In genomic region chr1:229217716-229218115, GRCh38 we compare ENCODE assay signal across 3 cellular contexts.
TF ChIP-seq lines count a peak whose summit lies in the region.

No MANE protein-coding gene starts in this region.

TF ChIP-seq in SK-N-SH treated with all-trans-retinoic acid at 6 μM for 48 hours, 23 proteins besides CTCF, POLR2A, EP300 and RAD21:
- TF ChIP-seq ZNF70 (CRISPR knock-in tag; IDR thresholded peaks at IDR 0.05) (no peak), TCF4 (CRISPR knock-in tag; IDR thresholded peaks at IDR 0.05; ENCODE audit: borderline replicate concordance) (no peak), ARNTL (CRISPR knock-in tag; IDR thresholded peaks at IDR 0.05; ENCODE audit: borderline replicate concordance, low read depth) (no peak), ZFP3 (CRISPR knock-in tag; IDR thresholded peaks at IDR 0.05) (no peak), ZNF565 (CRISPR knock-in tag; conservative IDR thresholded peaks at IDR 0.05; ENCODE audit: low read depth) (no peak)
TF ChIP-seq in SK-N-SH treated with all-trans-retinoic acid at 6 μM for 48 hours: peak in this region for 0.

TF ChIP-seq in SK-N-SH, 30 proteins besides CTCF, POLR2A, EP300 and RAD21:
- no peak for TF ChIP-seq RCOR1 (IDR thresholded peaks at IDR 0.05; ENCODE audit: low read length)
- TF ChIP-seq GATA2 (CRISPR knock-in tag; IDR thresholded peaks at IDR 0.05) = no peak
- TF ChIP-seq MXI1 (IDR thresholded peaks at IDR 0.05; ENCODE audit: low read depth, low read length) = no peak
- TF ChIP-seq SIN3A (IDR thresholded peaks at IDR 0.05; ENCODE audit: borderline replicate concordance, low read depth, low read length) = no peak
- TF ChIP-seq MEF2A (IDR thresholded peaks at IDR 0.05; ENCODE audit: borderline replicate concordance, low read depth) = no peak
- no peak for TF ChIP-seq YY1 (IDR thresholded peaks at IDR 0.05; ENCODE audit: low read depth)
- no peak for TF ChIP-seq NRF1 (IDR thresholded peaks at IDR 0.05; ENCODE audit: low read depth, low read length)
- TF ChIP-seq USF1 (IDR thresholded peaks at IDR 0.05; ENCODE audit: borderline replicate concordance, low read depth) = no peak
- TF ChIP-seq NFIC (IDR thresholded peaks at IDR 0.05; ENCODE audit: borderline replicate concordance) = no peak
- no peak for TF ChIP-seq POLR2AphosphoS5 (IDR thresholded peaks at IDR 0.05; ENCODE audit: low read depth, low read length)
- no peak for TF ChIP-seq USF2 (IDR thresholded peaks at IDR 0.05; ENCODE audit: borderline replicate concordance, low read depth, low read length)
- TF ChIP-seq, protein P1, sequence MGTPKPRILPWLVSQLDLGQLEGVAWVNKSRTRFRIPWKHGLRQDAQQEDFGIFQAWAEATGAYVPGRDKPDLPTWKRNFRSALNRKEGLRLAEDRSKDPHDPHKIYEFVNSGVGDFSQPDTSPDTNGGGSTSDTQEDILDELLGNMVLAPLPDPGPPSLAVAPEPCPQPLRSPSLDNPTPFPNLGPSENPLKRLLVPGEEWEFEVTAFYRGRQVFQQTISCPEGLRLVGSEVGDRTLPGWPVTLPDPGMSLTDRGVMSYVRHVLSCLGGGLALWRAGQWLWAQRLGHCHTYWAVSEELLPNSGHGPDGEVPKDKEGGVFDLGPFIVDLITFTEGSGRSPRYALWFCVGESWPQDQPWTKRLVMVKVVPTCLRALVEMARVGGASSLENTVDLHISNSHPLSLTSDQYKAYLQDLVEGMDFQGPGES (IDR thresholded peaks at IDR 0.05; ENCODE audit: low read depth, low read length) = no peak
- TF ChIP-seq RXRA (IDR thresholded peaks at IDR 0.05; ENCODE audit: borderline replicate concordance, low read depth) = no peak
- no peak for TF ChIP-seq CHD2 (IDR thresholded peaks at IDR 0.05; ENCODE audit: low read length, partially characterized antibody)
- TF ChIP-seq TAF1 (IDR thresholded peaks at IDR 0.05; ENCODE audit: borderline replicate concordance, low read depth, low read length) = no peak
- TF ChIP-seq RFX5 (IDR thresholded peaks at IDR 0.05; ENCODE audit: low read length) = no peak
- TF ChIP-seq GABPA (IDR thresholded peaks at IDR 0.05; ENCODE audit: low read depth) = no peak
- TF ChIP-seq, protein P2, sequence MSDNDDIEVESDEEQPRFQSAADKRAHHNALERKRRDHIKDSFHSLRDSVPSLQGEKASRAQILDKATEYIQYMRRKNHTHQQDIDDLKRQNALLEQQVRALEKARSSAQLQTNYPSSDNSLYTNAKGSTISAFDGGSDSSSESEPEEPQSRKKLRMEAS (IDR thresholded peaks at IDR 0.05; ENCODE audit: low read depth) = no peak
- TF ChIP-seq EZH2phosphoT487 (IDR thresholded peaks at IDR 0.05; ENCODE audit: borderline replicate concordance, low read depth) = no peak
- no peak for TF ChIP-seq SMC3 (IDR thresholded peaks at IDR 0.05; ENCODE audit: low read depth, low read length)

TF ChIP-seq in K562, 482 proteins besides CTCF, POLR2A, EP300 and RAD21:
- TF ChIP-seq BHLHE40 (IDR thresholded peaks at IDR 0.05; ENCODE audit: low read length) (peak; percentile 87), MEF2D (tag; conservative IDR thresholded peaks at IDR 0.05; ENCODE audit: low read depth) (no peak), ZNF263 (CRISPR knock-in tag; IDR thresholded peaks at IDR 0.05; ENCODE audit: borderline replicate concordance) (no peak), FOSL1 (tag; conservative IDR thresholded peaks at IDR 0.05) (peak; percentile 55), PRDM10 (IDR thresholded peaks at IDR 0.05; ENCODE audit: partially characterized antibody) (no peak), JUN (IDR thresholded peaks at IDR 0.05; ENCODE audit: borderline replicate concordance, low read depth, low read length) (0 out of 2 replicates have a peak, but pooled peaks have one; percentile 12), JUN (CRISPR knock-in tag; IDR thresholded peaks at IDR 0.05; ENCODE audit: borderline replicate concordance) (no peak), ETV1 (tag; conservative IDR thresholded peaks at IDR 0.05; ENCODE audit: low read depth) (peak; percentile 39; the same call in 1 of the 2 replicates), JUND (IDR thresholded peaks at IDR 0.05; ENCODE audit: borderline replicate concordance, low read depth, low read length) (peak; percentile 24; the same call in 1 of the 2 replicates), JUND (tag; IDR thresholded peaks at IDR 0.05; ENCODE audit: borderline replicate concordance, low read depth, low read length) (peak; percentile 27; the same call in 1 of the 3 replicates), CCNT2 (IDR thresholded peaks at IDR 0.05; ENCODE audit: borderline replicate concordance, extremely low read depth, insufficient read length, low read depth, low read length) (no peak), ZNF354B (CRISPR knock-in tag; IDR thresholded peaks at IDR 0.05) (no peak), CBFA2T2 (conservative IDR thresholded peaks at IDR 0.05) (no peak), ZNF766 (CRISPR knock-in tag; conservative IDR thresholded peaks at IDR 0.05) (no peak), ATF3 (IDR thresholded peaks at IDR 0.05) (peak; percentile 62), ATF3 (CRISPR knock-in tag; conservative IDR thresholded peaks at IDR 0.05) (no peak), ZNF280B (CRISPR knock-in tag; IDR thresholded peaks at IDR 0.05) (no peak), ATF2 (CRISPR knock-in tag; IDR thresholded peaks at IDR 0.05) (no peak), FOXA1 (IDR thresholded peaks at IDR 0.05; ENCODE audit: borderline replicate concordance) (no peak), FOXJ2 (tag; IDR thresholded peaks at IDR 0.05) (no peak), ARID4B (CRISPR knock-in tag; IDR thresholded peaks at IDR 0.05) (no peak), BCOR (IDR thresholded peaks at IDR 0.05) (no peak), IRF2 (CRISPR knock-in tag; IDR thresholded peaks at IDR 0.05) (no peak), E2F1 (CRISPR knock-in tag; IDR thresholded peaks at IDR 0.05) (no peak), MAFK (IDR thresholded peaks at IDR 0.05; ENCODE audit: low read length) (peak; percentile 26; the same call in 1 of the 2 replicates), ZBTB43 (CRISPR knock-in tag; IDR thresholded peaks at IDR 0.05) (no peak), NFIX (CRISPR knock-in tag; IDR thresholded peaks at IDR 0.05; ENCODE audit: low read depth) (no peak)
- TF ChIP-seq, protein P3, sequence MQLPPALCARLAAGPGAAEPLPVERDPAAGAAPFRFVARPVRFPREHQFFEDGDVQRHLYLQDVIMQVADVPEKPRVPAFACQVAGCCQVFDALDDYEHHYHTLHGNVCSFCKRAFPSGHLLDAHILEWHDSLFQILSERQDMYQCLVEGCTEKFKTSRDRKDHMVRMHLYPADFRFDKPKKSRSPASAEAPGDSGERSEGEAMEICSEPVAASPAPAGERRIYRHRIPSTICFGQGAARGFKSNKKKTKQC (CRISPR knock-in tag; IDR thresholded peaks at IDR 0.05) = no peak
- TF ChIP-seq, protein P4, sequence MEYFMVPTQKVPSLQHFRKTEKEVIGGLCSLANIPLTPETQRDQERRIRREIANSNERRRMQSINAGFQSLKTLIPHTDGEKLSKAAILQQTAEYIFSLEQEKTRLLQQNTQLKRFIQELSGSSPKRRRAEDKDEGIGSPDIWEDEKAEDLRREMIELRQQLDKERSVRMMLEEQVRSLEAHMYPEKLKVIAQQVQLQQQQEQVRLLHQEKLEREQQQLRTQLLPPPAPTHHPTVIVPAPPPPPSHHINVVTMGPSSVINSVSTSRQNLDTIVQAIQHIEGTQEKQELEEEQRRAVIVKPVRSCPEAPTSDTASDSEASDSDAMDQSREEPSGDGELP (CRISPR knock-in tag; IDR thresholded peaks at IDR 0.05; ENCODE audit: borderline replicate concordance) = no peak
